ENCODE assay signal across 24 cellular contexts in genomic region chr3:66113542-66113941, GRCh38.
"Had no signal": no experiment of that assay in that cellular context is flagged by ENCODE, and none has a peak within 500 bp of the region (broad histone marks: within the 10 kb centered on the region; RNA-seq: fewer than 3 reads in every experiment).

No MANE protein-coding gene starts in this region.

- H3K9me3 ChIP-seq: esophagus muscularis mucosa, left ventricle myocardium inferior, mucosa of descending colon, neutrophil, pancreas, prostate gland, uterus had no signal

- H3K36me3 ChIP-seq: esophagus muscularis mucosa, left ventricle myocardium inferior, neutrophil, pancreas, prostate gland, uterus had no signal

- H3K27ac ChIP-seq: esophagus muscularis mucosa, left ventricle myocardium inferior, neutrophil, pancreas, prostate gland, uterus had no signal

- H3K4me3 ChIP-seq: esophagus muscularis mucosa, left ventricle myocardium inferior, lung, mucosa of descending colon, pancreas, prostate gland, uterus had no signal

- H3K27me3 ChIP-seq: esophagus muscularis mucosa, neutrophil, pancreas, uterus had no signal

- DNase-seq: activated CD4-positive, alpha-beta T cell treated with anti-CD3 and anti-CD28 coated beads for 1 hour; activated CD4-positive, alpha-beta T cell treated with anti-CD3 and anti-CD28 coated beads, Interleukin-2, amount 10 ng/mL, durations not matched to agents 7 days and 5 days; activated CD8-positive, alpha-beta T cell treated with anti-CD3 and anti-CD28 coated beads for 36 hours; activated gamma-delta T cell treated with Interleukin-2 at 50 U/mL for 16 hours; activated naive CD4-positive, alpha-beta T cell treated with anti-CD3 and anti-CD28 coated beads, Interleukin-2, amount 50 U/mL, for 16 hours; activated T-cell treated with anti-CD3 and anti-CD28 coated beads, Interleukin-2, amount 50 U/mL, for 4 hours; amygdala; left ventricle myocardium inferior; mesendoderm; mucosa of descending colon; nephron progenitor cell; pancreas; retina; small intestine; stimulated activated CD4-positive, alpha-beta T cell treated with anti-CD3 and anti-CD28 coated beads, Interleukin-4, amount 100 ng/mL, for 24 hours; uterus had no signal

- H3K4me1 ChIP-seq: pancreas, prostate gland, uterus had no signal

- ATAC-seq: activated CD8-positive, alpha-beta T cell treated with anti-CD3 and anti-CD28 coated beads for 36 hours; activated T-cell treated with anti-CD3 and anti-CD28 coated beads, Interleukin-2, amount 50 U/mL, for 4 hours; activated T-helper 17 cell treated with anti-CD3 and anti-CD28 coated beads, Interleukin-2, amount 50 U/mL, for 72 hours; mucosa of descending colon; pancreas; sciatic nerve; stimulated activated effector memory CD8-positive, alpha-beta T cell treated with anti-CD3 and anti-CD28 coated beads, Interleukin-12 subunit alpha, Interleukin-12 subunit beta, amount 100 ng/mL, for 72 hours; WTC11 had no signal
